Comparison of ENCODE assay signal across 8 cellular contexts in genomic region chr6:37353761-37354525, GRCh38.
DNase-seq lines count a peak whose midpoint lies in the region; ATAC-seq lines count a peak whose summit lies in the region.

RNF8 (plus strand) TSS chr6:37353983; CDS start chr6:37354165, 182 bp downstream.

- ATAC-seq in GM18907 (IDR thresholded peaks at IDR 0.05; ENCODE audit: unreplicated experiment) (peak; percentile 86), HG03159 (IDR thresholded peaks at IDR 0.05; ENCODE audit: unreplicated experiment) (peak; percentile 94)

- DNase-seq in AG08395 (ENCODE audit: low spot score) = peak; percentile 99
- peak; percentile 90 for DNase-seq in NCI-H345 (lab: John Stamatoyannopoulos, UW)
- DNase-seq in activated CD4-positive, CD25-positive, alpha-beta regulatory T cell treated with anti-CD3 and anti-CD28 coated beads, Interleukin-2, amount 50 U/mL, for 16 hours (ENCODE audit: low read depth, low spot score) = peak; percentile 72
- peak; percentile 85 for DNase-seq in cerebellar cortex (ENCODE audit: low spot score)
- DNase-seq in iris pigment epithelial cell (ENCODE audit: low read depth) = peak; percentile 88
- peak; percentile 79 to 90 for DNase-seq in stimulated activated CD4-positive, alpha-beta T cell treated with anti-CD3 and anti-CD28 coated beads, Interleukin-12 subunit alpha, Interleukin-12 subunit beta, amount 100 ng/mL, for 24 hours (ENCODE audit: low read depth in 2 of 2)

Comparison
In these comparisons a context has a peak if more than half of its experiments do, and no peak if none do; other contexts are left out.
1. Peak in every context shown above with its lines: DNase-seq and ATAC-seq.